Comparison of ENCODE assay signal across 5 cellular contexts in the genomic region with DNA sequence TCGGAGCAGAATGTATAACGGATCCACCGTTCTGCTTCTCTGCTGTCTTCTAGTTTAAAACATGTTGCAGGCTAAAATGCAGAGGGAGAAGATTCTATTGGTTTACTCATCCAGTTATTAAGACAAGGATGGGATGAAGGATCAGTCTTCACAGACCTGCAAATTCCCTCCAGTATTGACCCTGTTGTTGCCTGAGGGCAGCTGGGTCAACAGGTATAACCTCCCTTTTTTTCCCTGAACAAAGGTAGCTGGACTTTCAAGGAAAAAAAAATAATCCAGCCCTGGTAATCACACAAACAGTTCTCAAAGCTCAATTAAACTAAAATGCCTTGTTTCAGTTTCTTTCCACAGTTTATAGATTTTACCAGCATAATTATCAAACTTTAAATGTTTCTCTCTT.
"Had no signal": no experiment of that assay in that cellular context is flagged by ENCODE, and none has a peak within 500 bp of the region (broad histone marks: within the 10 kb centered on the region; RNA-seq: fewer than 3 reads in every experiment).

No MANE protein-coding gene starts in this region.

- H3K9me3 Mint-ChIP-seq: activated T-helper 2 cell treated with anti-CD3 and anti-CD28 coated beads, Interferon-gamma antibody, Interleukin-2, Interleukin-4, amounts not matched to agents 10 μg/mL and 5 μg/mL and 100 μg/mL, durations not matched to agents 14 hours and 24 hours and 36 hours had no signal

- H3K27me3 ChIP-seq: foreskin keratinocyte had no signal

- H3K27ac ChIP-seq: foreskin keratinocyte, SK-N-MC had no signal

- ATAC-seq: foreskin keratinocyte had no signal

- DNase-seq: foreskin keratinocyte, mammary epithelial cell, trophoblast cell had no signal

- H3K4me3 ChIP-seq: SK-N-MC had no signal

- H3K27ac Mint-ChIP-seq: activated T-helper 2 cell treated with anti-CD3 and anti-CD28 coated beads, Interferon-gamma antibody, Interleukin-2, Interleukin-4, amounts not matched to agents 10 μg/mL and 5 μg/mL and 100 μg/mL, durations not matched to agents 14 hours and 24 hours and 36 hours had no signal
